ENCODE assay signal across 34 cellular contexts in the genomic region with DNA sequence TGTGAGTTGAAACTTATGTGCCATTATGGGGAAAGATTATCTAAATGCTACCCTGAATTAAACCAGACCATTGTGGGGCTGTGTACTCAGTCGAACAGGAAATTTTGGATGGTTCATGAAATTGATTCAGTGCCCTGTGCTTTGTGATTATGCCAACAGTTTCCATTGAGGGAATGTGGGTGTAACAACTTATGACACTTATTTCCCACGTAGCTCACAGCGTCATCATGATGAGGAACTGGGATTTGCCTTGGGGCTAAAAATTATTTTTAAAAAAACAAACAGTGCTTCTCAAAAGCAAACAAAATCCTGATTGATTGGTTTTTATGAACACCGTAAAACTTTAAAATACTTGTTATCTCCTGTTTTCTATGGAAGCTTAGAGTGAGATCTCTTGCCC. TPM values are rescaled to one million over a fixed set of nuclear protein-coding genes. Genes with fewer than 3 reads are reported as not detected.
"Had no signal": no experiment of that assay in that cellular context is flagged by ENCODE, and none has a peak within 500 bp of the region (broad histone marks: within the 10 kb centered on the region; RNA-seq: fewer than 3 reads in every experiment).

No MANE protein-coding gene starts in this region.

- H3K9me3 Mint-ChIP-seq: activated B cell treated with CpG ODN at 0.5 μM for 24 hours; activated CD4-positive, alpha-beta memory T cell treated with anti-CD3 and anti-CD28 coated beads for 36 hours; activated naive CD4-positive, alpha-beta T cell treated with anti-CD3 and anti-CD28 coated beads for 36 hours; activated naive CD4-positive, alpha-beta T cell treated with anti-CD3 and anti-CD28 coated beads, Interleukin-2, amount 50 U/mL, for 72 hours; activated T-cell treated with anti-CD3 and anti-CD28 coated beads, Interleukin-2, amount 50 U/mL, for 4 hours; activated T-helper 1 cell treated with anti-CD3 and anti-CD28 coated beads, Interleukin-12 subunit alpha, Interleukin-12 subunit beta, Interleukin-2, Interleukin-4 antibody, amounts not matched to agents 30 ng/mL and 10 ng/mL and 1 ng/mL, durations not matched to agents 14 hours and 24 hours and 36 hours had no signal

- H3K36me3 Mint-ChIP-seq: activated CD4-positive, alpha-beta memory T cell treated with anti-CD3 and anti-CD28 coated beads for 36 hours; activated naive CD4-positive, alpha-beta T cell treated with anti-CD3 and anti-CD28 coated beads, Interleukin-2, amount 50 U/mL, for 72 hours had no signal

- H3K27me3 ChIP-seq: cardiac muscle cell, Peyer's patch, SJSA1 had no signal

- H3K27ac Mint-ChIP-seq: activated B cell treated with CpG ODN at 0.5 μM for 24 hours; activated CD4-positive, alpha-beta memory T cell treated with anti-CD3 and anti-CD28 coated beads for 36 hours; activated naive CD4-positive, alpha-beta T cell treated with anti-CD3 and anti-CD28 coated beads for 36 hours; activated naive CD4-positive, alpha-beta T cell treated with anti-CD3 and anti-CD28 coated beads, Interleukin-2, amount 50 U/mL, for 72 hours; activated T-helper 1 cell treated with anti-CD3 and anti-CD28 coated beads, Interleukin-12 subunit alpha, Interleukin-12 subunit beta, Interleukin-2, Interleukin-4 antibody, amounts not matched to agents 30 ng/mL and 10 ng/mL and 1 ng/mL, durations not matched to agents 14 hours and 24 hours and 36 hours had no signal

- DNase-seq: activated B cell treated with CpG ODN at 0.5 μM for 24 hours; activated CD4-positive, alpha-beta memory T cell treated with anti-CD3 and anti-CD28 coated beads for 36 hours; activated CD4-positive, alpha-beta T cell treated with anti-CD3 and anti-CD28 coated beads for 4 hours; activated CD4-positive, alpha-beta T cell treated with anti-CD3 and anti-CD28 coated beads, Interleukin-2, amount 50 U/mL, for 1 hour; activated CD4-positive, CD25-positive, alpha-beta regulatory T cell treated with anti-CD3 and anti-CD28 coated beads, Interleukin-2, amount 50 U/mL, for 72 hours; activated CD8-positive, alpha-beta memory T cell treated with anti-CD3 and anti-CD28 coated beads, Interleukin-2, amount 50 U/mL, for 4 hours; activated gamma-delta T cell treated with Interleukin-2 at 50 U/mL for 16 hours; activated naive CD4-positive, alpha-beta T cell treated with anti-CD3 and anti-CD28 coated beads for 36 hours; activated T-cell treated with anti-CD3 and anti-CD28 coated beads for 4 hours; activated T-cell treated with anti-CD3 and anti-CD28 coated beads, Interleukin-2, amount 50 U/mL, for 4 hours; amniotic stem cell; aorta; brain microvascular endothelial cell; MG63; NCI-H1048; NCI-H1105 treated with DMSO at 0.1 percent for 48 hours; NCI-H1436; NCI-H1694; NCI-H1930; NCI-H2081 treated with DMSO at 0.1 percent for 48 hours; NCI-H226; NCI-H446 treated with DMSO at 0.1 percent for 48 hours; NCI-H524 treated with DMSO at 0.1 percent for 48 hours; Peyer's patch; RPMI8226; SHP77 treated with DMSO at 0.1 percent for 48 hours; SW 1271; T-helper 1 cell; T-helper 2 cell; T-helper 9 cell had no signal

- ATAC-seq: activated naive CD4-positive, alpha-beta T cell treated with anti-CD3 and anti-CD28 coated beads, Interleukin-2, amount 50 U/mL, for 72 hours; activated T-cell treated with anti-CD3 and anti-CD28 coated beads, Interleukin-2, amount 50 U/mL, for 4 hours had no signal

- H3K36me3 ChIP-seq: brain microvascular endothelial cell, cardiac muscle cell, Peyer's patch, SJSA1 had no signal

- H3K4me3 ChIP-seq: cardiac muscle cell, MG63, Peyer's patch, SJSA1 had no signal

- H3K4me3 Mint-ChIP-seq: activated B cell treated with CpG ODN at 0.5 μM for 24 hours; activated CD4-positive, alpha-beta memory T cell treated with anti-CD3 and anti-CD28 coated beads for 36 hours; activated naive CD4-positive, alpha-beta T cell treated with anti-CD3 and anti-CD28 coated beads for 36 hours; activated T-cell treated with anti-CD3 and anti-CD28 coated beads, Interleukin-2, amount 50 U/mL, for 4 hours had no signal

- H3K27me3 Mint-ChIP-seq: activated B cell treated with CpG ODN at 0.5 μM for 24 hours; activated CD4-positive, alpha-beta memory T cell treated with anti-CD3 and anti-CD28 coated beads for 36 hours had no signal

RNA-seq across cellular contexts. Expression of a gene that starts 8.3 kb away (rescaled TPM):
- total RNA-seq: activated T-helper 1 cell treated with anti-CD3 and anti-CD28 coated beads, Interleukin-12 subunit alpha, Interleukin-12 subunit beta, Interleukin-2, Interleukin-4 antibody, amounts not matched to agents 30 ng/mL and 10 ng/mL and 1 ng/mL, durations not matched to agents 14 hours and 24 hours and 36 hours; aorta; Peyer's patch; SJSA1 had no signal
- polyA plus RNA-seq: aorta had no signal
